Comparison of ENCODE assay signal across 9 cellular contexts in genomic region chr11:106917973-106918372, GRCh38.
A peak's percentile ranks its signal among the peaks of the same experiment; 100 is the strongest.
DNase-seq lines count a peak whose midpoint lies in the region; ATAC-seq and TF ChIP-seq lines count a peak whose summit lies in the region.
"Had no signal": no experiment of that assay in that cellular context is flagged by ENCODE, and none has a peak within 500 bp of the region (broad histone marks: within the 10 kb centered on the region; RNA-seq: fewer than 3 reads in every experiment).

No MANE protein-coding gene starts in this region.

- H3K27ac ChIP-seq in colonic mucosa, result no peak overlapping the region
- H3K27ac ChIP-seq: prostate gland had no signal

- H3K36me3 Mint-ChIP-seq in activated T-helper 1 cell treated with anti-CD3 and anti-CD28 coated beads, Interleukin-12 subunit alpha, Interleukin-12 subunit beta, Interleukin-2, Interleukin-4 antibody, amounts not matched to agents 30 ng/mL and 10 ng/mL and 1 ng/mL, durations not matched to agents 14 hours and 24 hours and 36 hours (ENCODE audit: low read depth), result no peaks in the 10 kb centered on the region

- intact Hi-C loops in colonic mucosa (cut with DNase I), result no loop called here
- intact Hi-C loops in activated T-helper 1 cell treated with anti-CD3 and anti-CD28 coated beads, Interleukin-12 subunit alpha, Interleukin-12 subunit beta, Interleukin-2, Interleukin-4 antibody, amounts not matched to agents 30 ng/mL and 10 ng/mL and 1 ng/mL, durations not matched to agents 14 hours and 24 hours and 36 hours (cut with micrococcal nuclease), result no loop called here

- ATAC-seq in GM19324 (IDR thresholded peaks at IDR 0.05; ENCODE audit: low FRiP score, unreplicated experiment) (peak; percentile 63), HG03460 (IDR thresholded peaks at IDR 0.05; ENCODE audit: unreplicated experiment) (peak; percentile 73)

- no peak overlapping the region for H3K9ac ChIP-seq in colonic mucosa (ENCODE audit: low read depth in 2 of 2, low read length in 2 of 2)

- H3K4me1 Mint-ChIP-seq in activated T-helper 1 cell treated with anti-CD3 and anti-CD28 coated beads, Interleukin-12 subunit alpha, Interleukin-12 subunit beta, Interleukin-2, Interleukin-4 antibody, amounts not matched to agents 30 ng/mL and 10 ng/mL and 1 ng/mL, durations not matched to agents 14 hours and 24 hours and 36 hours (ENCODE audit: low read depth), result no peaks in the 10 kb centered on the region

- H3K4me3 ChIP-seq in epithelial cell of esophagus (ENCODE audit: low read length), result no peak overlapping the region
- H3K4me3 ChIP-seq in colonic mucosa, result no peak overlapping the region
- H3K4me3 ChIP-seq: prostate gland had no signal

- no peak overlapping the region for H3K4me3 Mint-ChIP-seq in activated T-helper 1 cell treated with anti-CD3 and anti-CD28 coated beads, Interleukin-12 subunit alpha, Interleukin-12 subunit beta, Interleukin-2, Interleukin-4 antibody, amounts not matched to agents 30 ng/mL and 10 ng/mL and 1 ng/mL, durations not matched to agents 14 hours and 24 hours and 36 hours

- DNase-seq in CMK (ENCODE audit: low read depth) (peak; percentile 12), epithelial cell of esophagus (ENCODE audit: low read depth) (peak; percentile 28), pons (ENCODE audit: low spot score) (no peak), colonic mucosa (no peak), medulla oblongata (ENCODE audit: extremely low spot score) (no peak)
- no peak for DNase-seq in activated T-helper 1 cell treated with anti-CD3 and anti-CD28 coated beads, Interleukin-12 subunit alpha, Interleukin-12 subunit beta, Interleukin-2, Interleukin-4 antibody, amounts not matched to agents 30 ng/mL and 10 ng/mL and 1 ng/mL, durations not matched to agents 14 hours and 24 hours and 36 hours (ENCODE audit: low spot score)

- no peaks in the 10 kb centered on the region for H3K4me1 ChIP-seq in colonic mucosa
- H3K4me1 ChIP-seq: prostate gland had no signal

- no peak overlapping the region for H3K27ac Mint-ChIP-seq in activated T-helper 1 cell treated with anti-CD3 and anti-CD28 coated beads, Interleukin-12 subunit alpha, Interleukin-12 subunit beta, Interleukin-2, Interleukin-4 antibody, amounts not matched to agents 30 ng/mL and 10 ng/mL and 1 ng/mL, durations not matched to agents 14 hours and 24 hours and 36 hours

- no peaks in the 10 kb centered on the region for H3K36me3 ChIP-seq in colonic mucosa
- H3K36me3 ChIP-seq: prostate gland had no signal

- TF ChIP-seq CTCF in epithelial cell of esophagus (IDR thresholded peaks at IDR 0.05; ENCODE audit: insufficient read depth, low read depth, low read length, missing control alignments) (peak; percentile 58), colonic mucosa (IDR thresholded peaks at IDR 0.05) (no peak)

- H3K27me3 ChIP-seq in colonic mucosa, result no peaks in the 10 kb centered on the region

- H3K9me3 ChIP-seq in colonic mucosa, result no peaks in the 10 kb centered on the region
- H3K9me3 ChIP-seq: prostate gland had no signal

- H3K27me3 Mint-ChIP-seq in activated T-helper 1 cell treated with anti-CD3 and anti-CD28 coated beads, Interleukin-12 subunit alpha, Interleukin-12 subunit beta, Interleukin-2, Interleukin-4 antibody, amounts not matched to agents 30 ng/mL and 10 ng/mL and 1 ng/mL, durations not matched to agents 14 hours and 24 hours and 36 hours (ENCODE audit: insufficient read depth), result no peaks in the 10 kb centered on the region

- peaks cover 4% of the 10 kb centered on the region for H3K9me3 Mint-ChIP-seq in activated T-helper 1 cell treated with anti-CD3 and anti-CD28 coated beads, Interleukin-12 subunit alpha, Interleukin-12 subunit beta, Interleukin-2, Interleukin-4 antibody, amounts not matched to agents 30 ng/mL and 10 ng/mL and 1 ng/mL, durations not matched to agents 14 hours and 24 hours and 36 hours

Comparison
In these comparisons a context has a peak if more than half of its experiments do, and no peak if none do; other contexts are left out.
1. DNase-seq: peak in CMK (single experiment) and epithelial cell of esophagus (single experiment); none in pons (single experiment), colonic mucosa (single experiment), activated T-helper 1 cell treated with anti-CD3 and anti-CD28 coated beads, Interleukin-12 subunit alpha, Interleukin-12 subunit beta, Interleukin-2, Interleukin-4 antibody, amounts not matched to agents 30 ng/mL and 10 ng/mL and 1 ng/mL, durations not matched to agents 14 hours and 24 hours and 36 hours (single experiment) and medulla oblongata (single experiment).